ENCODE assay signal across 1 cellular context in the genomic region with DNA sequence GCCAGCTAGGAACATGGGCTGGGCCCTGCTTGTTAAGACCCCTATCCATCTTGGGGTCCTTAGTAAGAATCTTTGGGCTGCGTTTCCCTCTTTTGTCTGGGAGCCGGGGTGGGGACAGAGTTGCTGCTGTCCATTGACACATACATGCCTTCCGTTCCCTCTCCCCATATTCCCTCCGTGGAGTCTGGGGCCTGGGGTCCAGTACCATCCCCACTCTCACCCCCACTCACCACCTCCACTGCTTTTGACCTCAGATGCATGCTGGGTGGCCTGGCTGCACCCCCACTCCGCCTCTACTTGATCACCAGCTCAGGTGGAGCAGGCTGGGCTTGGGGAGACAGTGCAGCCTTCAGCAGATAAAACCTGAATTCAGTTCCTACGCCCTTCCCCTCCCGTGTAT.
TF ChIP-seq lines count a peak whose summit lies in the region.

No MANE protein-coding gene starts in this region.

TF ChIP-seq in IMR-90, 13 proteins besides CTCF, POLR2A, EP300 and RAD21 (continued from another document):
- TF ChIP-seq, protein P1, sequence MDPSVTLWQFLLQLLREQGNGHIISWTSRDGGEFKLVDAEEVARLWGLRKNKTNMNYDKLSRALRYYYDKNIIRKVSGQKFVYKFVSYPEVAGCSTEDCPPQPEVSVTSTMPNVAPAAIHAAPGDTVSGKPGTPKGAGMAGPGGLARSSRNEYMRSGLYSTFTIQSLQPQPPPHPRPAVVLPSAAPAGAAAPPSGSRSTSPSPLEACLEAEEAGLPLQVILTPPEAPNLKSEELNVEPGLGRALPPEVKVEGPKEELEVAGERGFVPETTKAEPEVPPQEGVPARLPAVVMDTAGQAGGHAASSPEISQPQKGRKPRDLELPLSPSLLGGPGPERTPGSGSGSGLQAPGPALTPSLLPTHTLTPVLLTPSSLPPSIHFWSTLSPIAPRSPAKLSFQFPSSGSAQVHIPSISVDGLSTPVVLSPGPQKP (IDR thresholded peaks at IDR 0.05; ENCODE audit: borderline replicate concordance, low read depth, low read length): no peak
- TF ChIP-seq BHLHE40 (IDR thresholded peaks at IDR 0.05; ENCODE audit: low read depth, low read length): no peak
- TF ChIP-seq CEBPB (IDR thresholded peaks at IDR 0.05; ENCODE audit: low read depth, low read length): no peak
